In genomic region chr5:143887901-143888648, GRCh38 we compare ENCODE assay signal across 12 cellular contexts.
A peak's percentile ranks its signal among the peaks of the same experiment; 100 is the strongest.
DNase-seq lines count a peak whose midpoint lies in the region; ATAC-seq and TF ChIP-seq lines count a peak whose summit lies in the region.
"Had no signal": no experiment of that assay in that cellular context is flagged by ENCODE, and none has a peak within 500 bp of the region (broad histone marks: within the 10 kb centered on the region; RNA-seq: fewer than 3 reads in every experiment).

No MANE protein-coding gene starts in this region.

- peak overlapping the region; percentile 61 for H2BK15ac ChIP-seq in mesendoderm (replicated peaks; ENCODE audit: low read depth)

- H3K4me3 ChIP-seq in A673 (ENCODE audit: low read depth, low read length, poor library complexity, severe bottlenecking) = no peak overlapping the region
- H3K4me3 ChIP-seq in astrocyte of the cerebellum (ENCODE audit: low read depth, low read length) = no peak overlapping the region
- no peak overlapping the region for H3K4me3 ChIP-seq in mesendoderm (ENCODE audit: low read length)
- no peak overlapping the region for H3K4me3 ChIP-seq in sigmoid colon

- no peak for TF ChIP-seq EP300 in sigmoid colon (IDR thresholded peaks at IDR 0.05)

- no peaks in the 10 kb centered on the region for H3K27me3 ChIP-seq in A673 (replicated peaks; ENCODE audit: insufficient read depth, low read depth, low read length, poor library complexity)
- H3K27me3 ChIP-seq in mesendoderm (ENCODE audit: insufficient read depth, low read length, poor library complexity) = no peaks in the 10 kb centered on the region
- no peaks in the 10 kb centered on the region for H3K27me3 ChIP-seq in sigmoid colon

- H3K36me3 ChIP-seq in A673 (ENCODE audit: insufficient read depth, low read length, poor library complexity, severe bottlenecking) (no peaks in the 10 kb centered on the region), mesendoderm (ENCODE audit: control insufficient read depth, insufficient read depth, low read length) (no peaks in the 10 kb centered on the region), sigmoid colon (no peaks in the 10 kb centered on the region)
- H3K36me3 ChIP-seq: WERI-Rb-1 had no signal

- no peak overlapping the region for H3K56ac ChIP-seq in mesendoderm (ENCODE audit: low read length)

- ATAC-seq in GM19397 (IDR thresholded peaks at IDR 0.05; ENCODE audit: unreplicated experiment) = no peak
- ATAC-seq in HG02623 (IDR thresholded peaks at IDR 0.05; ENCODE audit: unreplicated experiment) = no peak
- ATAC-seq: activated T-cell treated with anti-CD3 and anti-CD28 coated beads, Interleukin-2, amount 50 U/mL, for 4 hours; naive thymus-derived CD8-positive, alpha-beta T cell had no signal

- H3K18ac ChIP-seq in mesendoderm (ENCODE audit: low read length) = no peak overlapping the region

- CTCF ChIA-PET in A673 (lab: Charles Lee) = no interaction called here

- H3K4me2 ChIP-seq in mesendoderm (ENCODE audit: low read length) = no peak overlapping the region

- DNase-seq in A673 (ENCODE audit: low spot score) (peak; percentile 52), H4 (ENCODE audit: low spot score) (peak; percentile 58), astrocyte of the cerebellum (ENCODE audit: low read depth) (peak; percentile 58), mesendoderm (no peak), sigmoid colon (no peak), occipital lobe (lab: John Stamatoyannopoulos, UW) (no peak)
- DNase-seq: activated T-cell treated with anti-CD3 and anti-CD28 coated beads, Interleukin-2, amount 50 U/mL, for 4 hours; cerebellar nuclear complex; naive thymus-derived CD8-positive, alpha-beta T cell; WERI-Rb-1 had no signal

- H3K4ac ChIP-seq in mesendoderm (ENCODE audit: low read depth, low read length) = no peak overlapping the region

- H3K4me1 ChIP-seq in A673 (ENCODE audit: insufficient read depth, low read length, poor library complexity, severe bottlenecking) (peaks cover 15% of the 10 kb centered on the region), mesendoderm (ENCODE audit: control insufficient read depth, low read depth, low read length) (no peaks in the 10 kb centered on the region), sigmoid colon (peaks cover 0 to 47% (median 38%) of the 10 kb centered on the region in 4 donors)

- peak overlapping the region; percentile 15 for H2BK120ac ChIP-seq in mesendoderm (ENCODE audit: low read depth, low read length)

- BruUV-seq in A673 (replicated peaks; lab: Mats Ljungman, UMichigan) = no TSS peak

- H2BK5ac ChIP-seq in mesendoderm (ENCODE audit: low read length) = no peak overlapping the region

- TF ChIP-seq POLR2A in sigmoid colon (IDR thresholded peaks at IDR 0.05) = no peak

- POLR2A ChIA-PET in A673 (lab: Charles Lee; ENCODE audit: low non-redundant PET) = interaction anchor here (0.8 kb wide), 1 partner anchor 49 kb away, joined by 7 read pairs; no protein-coding TSS in a partner anchor

- TF ChIP-seq CTCF in A673 (conservative IDR thresholded peaks at IDR 0.05; ENCODE audit: low read depth, low read length) = no peak
- no peak for TF ChIP-seq CTCF in astrocyte of the cerebellum (IDR thresholded peaks at IDR 0.05; ENCODE audit: low read depth, low read length, missing control alignments)
- no peak for TF ChIP-seq CTCF in sigmoid colon (IDR thresholded peaks at IDR 0.05)

- intact Hi-C loops in A673 (cut with micrococcal nuclease; ENCODE audit: unreplicated experiment) = no loop called here
- intact Hi-C loops in sigmoid colon (cut with DNase I) = no loop called here

- H3K79me1 ChIP-seq in mesendoderm (ENCODE audit: low read length) = no peaks in the 10 kb centered on the region

- in situ Hi-C loops in astrocyte of the cerebellum (cut with HindIII; ENCODE audit: low sequenced_read_pairs) = no loop called here

- H2AK5ac ChIP-seq in mesendoderm (ENCODE audit: low read length) = no peak overlapping the region

- no peak overlapping the region for H4K8ac ChIP-seq in mesendoderm (ENCODE audit: low read depth, low read length)

- H3K9ac ChIP-seq in mesendoderm (ENCODE audit: low read length) = no peak overlapping the region

- WGBS in mesendoderm (ENCODE audit: extremely low coverage, insufficient coverage, low lambda C conversion rate) = no CpG with 5 or more reads among the region's 5 CpGs
- 67 to 74% methylated on average over 5 of the region's 5 CpGs for WGBS in sigmoid colon, 2 donors

- H3K27ac ChIP-seq in A673 (ENCODE audit: low read depth, low read length, poor library complexity, severe bottlenecking) (no peak overlapping the region), mesendoderm (ENCODE audit: low read depth, low read length) (no peak overlapping the region), sigmoid colon (peak overlapping the region in 2 of 4 donors; percentile 13 to 59)
- H3K27ac ChIP-seq: WERI-Rb-1 had no signal

- H3K79me2 ChIP-seq in mesendoderm (ENCODE audit: control insufficient read depth, insufficient read depth, low read length) = no peaks in the 10 kb centered on the region

- H3K9me3 ChIP-seq in A673 (ENCODE audit: low read depth, low read length, poor library complexity, severe bottlenecking) (no peaks in the 10 kb centered on the region), sigmoid colon (no peaks in the 10 kb centered on the region)

- no peak overlapping the region for H4K5ac ChIP-seq in mesendoderm (ENCODE audit: low read length)

- no peak overlapping the region for H3K23ac ChIP-seq in mesendoderm (ENCODE audit: low read length)

Comparison
In these comparisons a context has a peak if more than half of its experiments do, and no peak if none do; other contexts are left out.
1. DNase-seq: peak in A673 (single experiment), H4 (single experiment) and astrocyte of the cerebellum (single experiment); none in mesendoderm (single experiment), sigmoid colon (single experiment) and occipital lobe (single experiment).